16 cellular contexts compared by ENCODE assay signal in the genomic region with DNA sequence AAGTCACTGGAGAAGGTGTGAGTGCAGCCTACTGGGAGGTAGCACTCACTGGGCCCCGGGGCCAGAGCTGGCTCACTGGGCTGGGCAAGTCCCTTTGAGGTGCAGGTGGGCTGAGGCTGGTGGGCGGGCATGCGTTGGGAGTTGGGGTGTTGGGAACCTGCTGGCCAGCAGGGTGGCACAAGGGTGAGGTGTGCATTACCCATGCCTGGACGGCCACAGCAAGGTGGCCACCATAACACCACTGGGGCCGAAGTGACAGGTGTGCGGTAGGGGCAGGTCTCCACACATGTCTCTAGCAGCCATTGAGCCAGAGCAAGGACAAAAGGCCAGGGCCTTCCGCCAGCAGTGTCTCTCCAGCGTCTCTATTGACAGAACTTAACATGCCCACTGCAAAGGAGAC. TPM values are rescaled to one million over a fixed set of nuclear protein-coding genes. Genes with fewer than 3 reads are reported as not detected.
DNase-seq lines count a peak whose midpoint lies in the region; ATAC-seq and TF ChIP-seq lines count a peak whose summit lies in the region.
"Had no signal": no experiment of that assay in that cellular context is flagged by ENCODE, and none has a peak within 500 bp of the region (broad histone marks: within the 10 kb centered on the region; RNA-seq: fewer than 3 reads in every experiment).

No MANE protein-coding gene starts in this region.

- H3K4me3 Mint-ChIP-seq in chondrocyte (ENCODE audit: unreplicated experiment) (no peak overlapping the region), Calu3 (ENCODE audit: low read depth, unreplicated experiment) (no peak overlapping the region)
- H3K4me3 Mint-ChIP-seq: CD4-positive, alpha-beta memory T cell had no signal

- H3K27ac Mint-ChIP-seq in chondrocyte (ENCODE audit: unreplicated experiment) (no peak overlapping the region), Calu3 (ENCODE audit: unreplicated experiment) (no peak overlapping the region)

- no peak overlapping the region for H3K56ac ChIP-seq in mesendoderm (ENCODE audit: low read length)

- no peaks in the 10 kb centered on the region for H3K27me3 Mint-ChIP-seq in chondrocyte (ENCODE audit: low read depth)
- H3K27me3 Mint-ChIP-seq in Calu3 (ENCODE audit: unreplicated experiment), result no peaks in the 10 kb centered on the region
- H3K27me3 Mint-ChIP-seq: CD4-positive, alpha-beta memory T cell had no signal

- H3K4me2 ChIP-seq in osteoblast (ENCODE audit: insufficient read depth, low read length) (no peak overlapping the region), mesendoderm (ENCODE audit: low read length) (no peak overlapping the region)
- H3K4me2 ChIP-seq: KMS-11 had no signal

- intact Hi-C loops in right cardiac atrium (cut with DNase I), result no loop called here
- intact Hi-C loops in left ventricle myocardium inferior (cut with micrococcal nuclease), result no loop called here
- intact Hi-C loops in Calu3 (cut with micrococcal nuclease; ENCODE audit: unreplicated experiment), result no loop called here

- H3K9ac ChIP-seq in mesendoderm (ENCODE audit: low read length), result no peak overlapping the region
- H3K9ac ChIP-seq: KMS-11 had no signal

- H3K4me1 Mint-ChIP-seq in chondrocyte (ENCODE audit: low read depth) (no peaks in the 10 kb centered on the region), Calu3 (ENCODE audit: low read depth, unreplicated experiment) (no peaks in the 10 kb centered on the region)

- H3K23ac ChIP-seq in mesendoderm (ENCODE audit: low read length), result no peak overlapping the region

- H3K4me3 ChIP-seq in right cardiac atrium (ENCODE audit: low read length), result no peak overlapping the region
- H3K4me3 ChIP-seq in left ventricle myocardium inferior, result no peak overlapping the region
- no peak overlapping the region for H3K4me3 ChIP-seq in osteoblast (ENCODE audit: insufficient read depth, low read length)
- no peak overlapping the region for H3K4me3 ChIP-seq in mesendoderm (ENCODE audit: low read length)
- H3K4me3 ChIP-seq in foreskin fibroblast (ENCODE audit: low read depth in 1 of 2, low read length in 2 of 2), result no peak overlapping the region
- H3K4me3 ChIP-seq: MG63 had no signal

- H3K4ac ChIP-seq in mesendoderm (ENCODE audit: low read depth, low read length), result no peak overlapping the region

- no peak overlapping the region for H3K27ac ChIP-seq in right cardiac atrium (ENCODE audit: low read length)
- H3K27ac ChIP-seq in left ventricle myocardium inferior (replicated peaks), result no peak overlapping the region
- H3K27ac ChIP-seq in osteoblast (ENCODE audit: low read depth, low read length), result no peak overlapping the region
- H3K27ac ChIP-seq in mesendoderm (ENCODE audit: low read depth, low read length), result no peak overlapping the region
- H3K27ac ChIP-seq: KMS-11 had no signal

- no peak overlapping the region for H2AK5ac ChIP-seq in mesendoderm (ENCODE audit: low read length)

- no peaks in the 10 kb centered on the region for H3K4me1 ChIP-seq in right cardiac atrium (ENCODE audit: control insufficient read depth, insufficient read depth, low read length)
- no peaks in the 10 kb centered on the region for H3K4me1 ChIP-seq in left ventricle myocardium inferior
- no peaks in the 10 kb centered on the region for H3K4me1 ChIP-seq in osteoblast (ENCODE audit: insufficient read depth, low read length)
- no peaks in the 10 kb centered on the region for H3K4me1 ChIP-seq in mesendoderm (ENCODE audit: control insufficient read depth, low read depth, low read length)

- DNase-seq in right cardiac atrium (no peak), left ventricle myocardium inferior (no peak), chondrocyte (ENCODE audit: low spot score) (peak; percentile 72), osteoblast (ENCODE audit: insufficient read length, low spot score, missing footprints) (peak; percentile 43), mesendoderm (no peak), foreskin fibroblast (no peak), Calu3 (no peak)
- DNase-seq: AML-193; CD4-positive, alpha-beta memory T cell; GF-D8; MG63; NCI-H187 treated with DMSO at 0.1 percent for 48 hours; NCI-H2171; NCI-H446 treated with DMSO at 0.1 percent for 48 hours; NCI-H748 treated with DMSO at 0.1 percent for 48 hours had no signal

- no peak overlapping the region for H2BK120ac ChIP-seq in mesendoderm (ENCODE audit: low read depth, low read length)

- 97% methylated on average over 8 of the region's 8 CpGs for WGBS in right cardiac atrium
- WGBS in mesendoderm (ENCODE audit: extremely low coverage, insufficient coverage, low lambda C conversion rate), result no CpG with 5 or more reads among the region's 8 CpGs

- no peak overlapping the region for H4K8ac ChIP-seq in mesendoderm (ENCODE audit: low read depth, low read length)

- CTCF ChIA-PET in Calu3 (lab: Charles Lee), result no interaction called here

- H2BK5ac ChIP-seq in mesendoderm (ENCODE audit: low read length), result no peak overlapping the region

- H3K79me1 ChIP-seq in mesendoderm (ENCODE audit: low read length), result no peaks in the 10 kb centered on the region

- TF ChIP-seq CTCF in left ventricle myocardium inferior (IDR thresholded peaks at IDR 0.05; ENCODE audit: borderline replicate concordance) (no peak), chondrocyte (IDR thresholded peaks at IDR 0.05) (no peak), osteoblast (IDR thresholded peaks at IDR 0.05; ENCODE audit: extremely low read depth, low read depth, low read length) (no peak), foreskin fibroblast (IDR thresholded peaks at IDR 0.05; ENCODE audit: low read depth, low read length) (no peak), Calu3 (IDR thresholded peaks at IDR 0.05; ENCODE audit: unreplicated experiment) (no peak)

- H3K9me3 Mint-ChIP-seq in chondrocyte (ENCODE audit: low read depth) (peaks cover under 1% of the 10 kb centered on the region), Calu3 (ENCODE audit: low read depth, unreplicated experiment) (no peaks in the 10 kb centered on the region)

- peak; percentile 11 to 31 for ATAC-seq in right cardiac atrium

- H3K18ac ChIP-seq in mesendoderm (ENCODE audit: low read length), result no peak overlapping the region

- H2AFZ ChIP-seq in osteoblast (ENCODE audit: low read length), result no peak overlapping the region

- H3K36me3 Mint-ChIP-seq in chondrocyte (ENCODE audit: low read depth) (peaks cover 9% of the 10 kb centered on the region), Calu3 (ENCODE audit: insufficient read depth, unreplicated experiment) (no peaks in the 10 kb centered on the region)

- no peaks in the 10 kb centered on the region for H4K20me1 ChIP-seq in osteoblast (ENCODE audit: insufficient read depth, low read length)

- H4K5ac ChIP-seq in mesendoderm (ENCODE audit: low read length), result no peak overlapping the region

- H2BK15ac ChIP-seq in mesendoderm (replicated peaks; ENCODE audit: low read depth), result no peak overlapping the region

- no peaks in the 10 kb centered on the region for H3K79me2 ChIP-seq in osteoblast (ENCODE audit: insufficient read depth, low read length)
- no peaks in the 10 kb centered on the region for H3K79me2 ChIP-seq in mesendoderm (ENCODE audit: control insufficient read depth, insufficient read depth, low read length)

- H3K27me3 ChIP-seq in right cardiac atrium (ENCODE audit: control insufficient read depth, insufficient read depth) (no peaks in the 10 kb centered on the region), left ventricle myocardium inferior (ENCODE audit: low read depth) (no peaks in the 10 kb centered on the region), osteoblast (ENCODE audit: insufficient read depth, low read length) (no peaks in the 10 kb centered on the region), mesendoderm (ENCODE audit: insufficient read depth, low read length, poor library complexity) (no peaks in the 10 kb centered on the region)
- H3K27me3 ChIP-seq: MG63 had no signal

- H3K36me3 ChIP-seq in left ventricle myocardium inferior (peaks cover 45% of the 10 kb centered on the region), osteoblast (ENCODE audit: insufficient read depth, low read length) (no peaks in the 10 kb centered on the region), mesendoderm (ENCODE audit: control insufficient read depth, insufficient read depth, low read length) (no peaks in the 10 kb centered on the region)
- H3K36me3 ChIP-seq: MG63 had no signal

- no TSS peak for BruUV-seq in Calu3 (replicated peaks; lab: Mats Ljungman, UMichigan)

- H3K9me3 ChIP-seq in right cardiac atrium (ENCODE audit: control insufficient read depth, low read length) (no peaks in the 10 kb centered on the region), left ventricle myocardium inferior (replicated peaks) (peaks cover 9% of the 10 kb centered on the region), osteoblast (ENCODE audit: low read depth, low read length) (no peaks in the 10 kb centered on the region)
- H3K9me3 ChIP-seq: MG63 had no signal

RNA-seq across cellular contexts. Expression of gene PRRT1B, which starts 22.6 kb away (rescaled TPM):
- total RNA-seq in right cardiac atrium, result not detected
- polyA plus RNA-seq in right cardiac atrium, result not detected
- not detected for total RNA-seq in left ventricle myocardium inferior
- total RNA-seq in chondrocyte, result not detected in 3 replicates
- not detected in 2 replicates for total RNA-seq in osteoblast
- 4.0 TPM for polyA plus RNA-seq in mesendoderm (2013, experiment 1 of 2)
- polyA plus RNA-seq in mesendoderm (2013, experiment 2 of 2), result 3.7 TPM
- not detected in 2 replicates for total RNA-seq in Calu3 (2022)
- total RNA-seq: CD4-positive, alpha-beta memory T cell had no signal
- polyA plus RNA-seq: CD4-positive, alpha-beta memory T cell had no signal

RNA-seq across cellular contexts. Expression of gene UCK1, which starts 36.8 kb away (rescaled TPM):
- total RNA-seq in right cardiac atrium (10 to 100 TPM; 26.1 to 32.0 (median 27.9) TPM), left ventricle myocardium inferior (23.0 TPM), chondrocyte (17.9 to 27.7 TPM (median 18.3 TPM) in 3 replicates), osteoblast (19.5 and 22.4 TPM in 2 replicates), Calu3 (2022) (16.0 and 19.6 TPM in 2 replicates)
- 31.5 TPM for polyA plus RNA-seq in right cardiac atrium
- polyA plus RNA-seq in mesendoderm (2013, experiment 1 of 2), result 26.6 TPM
- 28.1 TPM for polyA plus RNA-seq in mesendoderm (2013, experiment 2 of 2)

Comparison
In these comparisons a context has a peak if more than half of its experiments do, and no peak if none do; other contexts are left out.
1. DNase-seq: peak in chondrocyte (single experiment) and osteoblast (single experiment); none in right cardiac atrium (0 of 3), left ventricle myocardium inferior (single experiment), mesendoderm (single experiment), foreskin fibroblast (0 of 2) and Calu3 (single experiment).